Comparison of ENCODE assay signal across 8 cellular contexts in genomic region chr12:68746572-68747180, GRCh38. TPM values are rescaled to one million over a fixed set of nuclear protein-coding genes. Genes with fewer than 3 reads are reported as not detected.
A peak's percentile ranks its signal among the peaks of the same experiment; 100 is the strongest.
DNase-seq lines count a peak whose midpoint lies in the region; ATAC-seq, FAIRE-seq and TF ChIP-seq lines count a peak whose summit lies in the region.

No MANE protein-coding gene starts in this region.

- peaks cover 1 to 18% (median 3%) of the 10 kb centered on the region in 5 donors for H3K36me3 Mint-ChIP-seq in naive thymus-derived CD4-positive, alpha-beta T cell

- peak; percentile 11 for FAIRE-seq in GM19239 (lab: Jason Lieb, UNC)

- DNase-seq in GM19239 (ENCODE audit: insufficient read length, low spot score) (peak; percentile 20), NT2/D1 (ENCODE audit: low read depth, low spot score) (peak; percentile 18), fibroblast of the aortic adventitia (ENCODE audit: low read depth) (peak; percentile 66), testis (peak; percentile 67)
- DNase-seq in activated T-helper 1 cell treated with anti-CD3 and anti-CD28 coated beads, Interleukin-2, amount 50 U/mL, for 16 hours (ENCODE audit: low read depth in 1 of 2, low spot score in 1 of 2) = peak; percentile 4
- DNase-seq in naive thymus-derived CD4-positive, alpha-beta T cell = peak in 8 of 9 donors; percentile 4 to 49 (median 12)

- H3K27ac ChIP-seq in BLaER1 treated with 17β-estradiol and CSF1 and Interleukin-3, amounts not matched to agents 10 nM and 100 nM = peak overlapping the region; percentile 60 to 91 (median 85)
- peak overlapping the region; percentile 79 for H3K27ac ChIP-seq in naive thymus-derived CD4-positive, alpha-beta T cell (ENCODE audit: low read depth, low read length)
- peak overlapping the region; percentile 28 to 80 for H3K27ac ChIP-seq in testis

- H3K36me3 ChIP-seq in BLaER1 treated with 17β-estradiol and CSF1 and Interleukin-3, amounts not matched to agents 10 nM and 100 nM = peaks cover 13 to 46% (median 20%) of the 10 kb centered on the region in 11 experiments
- H3K36me3 ChIP-seq in NT2/D1 (ENCODE audit: insufficient read depth, insufficient read length, low read length) (peaks cover 59% of the 10 kb centered on the region), testis (ENCODE audit: low read depth, missing control alignments) (no peaks in the 10 kb centered on the region)
- no peaks in the 10 kb centered on the region for H3K36me3 ChIP-seq in naive thymus-derived CD4-positive, alpha-beta T cell (ENCODE audit: control insufficient read depth in 2 of 3, insufficient read depth in 3 of 3, low read length in 3 of 3)

- H4K20me1 ChIP-seq in BLaER1 treated with 17β-estradiol and CSF1 and Interleukin-3, amounts not matched to agents 10 nM and 100 nM = peaks cover 0 to 11% (median 0%) of the 10 kb centered on the region in 11 experiments; a peak in 5 of 22 replicates

- H3K9me3 ChIP-seq in BLaER1 treated with 17β-estradiol and CSF1 and Interleukin-3, amounts not matched to agents 10 nM and 100 nM (replicated peaks in 1 of 11) = no peaks in the 10 kb centered on the region
- H3K9me3 ChIP-seq in NT2/D1 (ENCODE audit: insufficient read depth, low read length) (no peaks in the 10 kb centered on the region), testis (no peaks in the 10 kb centered on the region)
- no peaks in the 10 kb centered on the region for H3K9me3 ChIP-seq in naive thymus-derived CD4-positive, alpha-beta T cell (ENCODE audit: control insufficient read depth in 2 of 3, low read length in 3 of 3)

- no peak for TF ChIP-seq CTCF in fibroblast of the aortic adventitia (IDR thresholded peaks at IDR 0.05; ENCODE audit: insufficient read depth, low read length)
- TF ChIP-seq CTCF in testis (IDR thresholded peaks at IDR 0.05) = no peak

- H3K27me3 Mint-ChIP-seq in naive thymus-derived CD4-positive, alpha-beta T cell = no peaks in the 10 kb centered on the region

- CTCF ChIA-PET in naive thymus-derived CD4-positive, alpha-beta T cell (lab: Charles Lee) = interaction anchor here (0.5 to 2.6 kb wide), 6 partner anchors 24 to 1181 kb away, joined by 3 to 10 read pairs (median 3); partner anchors contain the start of gene MDM2

- intact Hi-C loops in naive thymus-derived CD4-positive, alpha-beta T cell (cut with micrococcal nuclease) = loop anchor here (1.0 to 10.0 kb wide), 12 partner anchors 46 to 1496 kb away; partner anchors contain the start of genes MDM1 (in 2 of the 2), NUP107 (in 2 of the 2), CAND1 (in 1 of the 2) and CNOT2 (in 1 of the 2)
- intact Hi-C loops in testis (cut with DNase I; ENCODE audit: low total_unique reads) = no loop called here

- no peak for TF ChIP-seq POLR2A in testis (IDR thresholded peaks at IDR 0.05)

- no peaks in the 10 kb centered on the region for H3K27me3 ChIP-seq in BLaER1 treated with 17β-estradiol and CSF1 and Interleukin-3, amounts not matched to agents 10 nM and 100 nM
- H3K27me3 ChIP-seq in NT2/D1 (ENCODE audit: insufficient read depth, insufficient read length) (no peaks in the 10 kb centered on the region), testis (no peaks in the 10 kb centered on the region)
- no peaks in the 10 kb centered on the region for H3K27me3 ChIP-seq in naive thymus-derived CD4-positive, alpha-beta T cell (ENCODE audit: control insufficient read depth in 2 of 2, insufficient read depth in 2 of 2, low read length in 2 of 2)

- POLR2A ChIA-PET in naive thymus-derived CD4-positive, alpha-beta T cell (lab: Charles Lee) = interaction anchor here (0.6 to 4.1 kb wide), 14 partner anchors 10 to 413 kb away, joined by 3 to 55 read pairs (median 4); partner anchors contain the start of genes MDM2, NUP107 and RAP1B

- no peaks in the 10 kb centered on the region for H3K9me3 Mint-ChIP-seq in naive thymus-derived CD4-positive, alpha-beta T cell

- 3 to 4% methylated on average over 15 of the region's 15 CpGs for WGBS in testis, 2 donors

- ATAC-seq in HG03354 (IDR thresholded peaks at IDR 0.05; ENCODE audit: poor library complexity, severe bottlenecking, unreplicated experiment) = peak; percentile 40
- ATAC-seq in naive thymus-derived CD4-positive, alpha-beta T cell = peak; percentile 15

- peaks cover 28 to 64% (median 54%) of the 10 kb centered on the region in 7 donors for H3K4me1 Mint-ChIP-seq in naive thymus-derived CD4-positive, alpha-beta T cell

- peaks cover 56 to 67% (median 62%) of the 10 kb centered on the region in 10 experiments for H3K4me1 ChIP-seq in BLaER1 treated with 17β-estradiol and CSF1 and Interleukin-3, amounts not matched to agents 10 nM and 100 nM
- peaks cover 4% of the 10 kb centered on the region for H3K4me1 ChIP-seq in NT2/D1 (ENCODE audit: insufficient read depth, insufficient read length)
- peaks cover 7 to 16% of the 10 kb centered on the region in 2 donors for H3K4me1 ChIP-seq in naive thymus-derived CD4-positive, alpha-beta T cell (ENCODE audit: control insufficient read depth in 2 of 2, insufficient read depth in 2 of 2, low read length in 2 of 2)
- H3K4me1 ChIP-seq in testis = no peaks in the 10 kb centered on the region

- peak overlapping the region; percentile 70 to 95 (median 84) for H3K4me3 ChIP-seq in BLaER1 treated with 17β-estradiol and CSF1 and Interleukin-3, amounts not matched to agents 10 nM and 100 nM
- H3K4me3 ChIP-seq in NT2/D1 (ENCODE audit: insufficient read length, low read depth) (peak overlapping the region; percentile 85), fibroblast of the aortic adventitia (ENCODE audit: low read depth, low read length) (peak overlapping the region; percentile 90), testis (peak overlapping the region; percentile 65 to 75)
- peak overlapping the region; percentile 98 for H3K4me3 ChIP-seq in naive thymus-derived CD4-positive, alpha-beta T cell (ENCODE audit: low read length)

- peak overlapping the region; percentile 82 to 92 (median 88) for H3K9ac ChIP-seq in BLaER1 treated with 17β-estradiol and CSF1 and Interleukin-3, amounts not matched to agents 10 nM and 100 nM
- H3K9ac ChIP-seq in NT2/D1 (ENCODE audit: insufficient read length, low read depth) = peak overlapping the region; percentile 90

- peak overlapping the region; percentile 92 to 97 (median 96) for H3K27ac Mint-ChIP-seq in naive thymus-derived CD4-positive, alpha-beta T cell

- H3K4me2 ChIP-seq in BLaER1 treated with 17β-estradiol and CSF1 and Interleukin-3, amounts not matched to agents 10 nM and 100 nM = peak overlapping the region; percentile 81 to 95 (median 87)

- peak overlapping the region; percentile 91 to 99 (median 96) for H3K4me3 Mint-ChIP-seq in naive thymus-derived CD4-positive, alpha-beta T cell

RNA-seq across cellular contexts. Expression of gene SLC35E3, which starts 0.7 kb away (rescaled TPM):
- 2.4 and 7.0 TPM in 2 replicates for total RNA-seq in fibroblast of the aortic adventitia (ENCODE audit: low replicate concordance)
- total RNA-seq in naive thymus-derived CD4-positive, alpha-beta T cell = 10 to 100 TPM in 1 of 5 experiments, 1 to 10 TPM in 4; 9.0 to 12.1 (median 9.2) TPM
- 10 to 100 TPM in 1 of 2 donors, 1 to 10 TPM in 1; 4.8 to 11.5 TPM for polyA plus RNA-seq in naive thymus-derived CD4-positive, alpha-beta T cell
- 1 to 10 TPM; 5.2 to 7.1 TPM for total RNA-seq in testis
- 9.3 TPM for polyA plus RNA-seq in testis (ENCODE audit: insufficient read depth, low read depth, low replicate concordance)

RNA-seq across cellular contexts. Expression of gene NUP107, which starts 59.9 kb away (rescaled TPM):
- total RNA-seq in fibroblast of the aortic adventitia (ENCODE audit: low replicate concordance) = 51.8 and 83.7 TPM in 2 replicates
- 10 to 100 TPM; 45.2 to 80.9 (median 69.0) TPM for total RNA-seq in naive thymus-derived CD4-positive, alpha-beta T cell
- polyA plus RNA-seq in naive thymus-derived CD4-positive, alpha-beta T cell = 10 to 100 TPM; 25.5 to 48.9 TPM
- 10 to 100 TPM; 63.4 to 76.1 TPM for total RNA-seq in testis
- polyA plus RNA-seq in testis (ENCODE audit: insufficient read depth, low read depth, low replicate concordance) = 40.3 TPM

Comparison
In these comparisons a context has a peak if more than half of its experiments do, and no peak if none do; other contexts are left out.
1. Peak in every context shown above with its lines: DNase-seq, ATAC-seq, H3K4me3 ChIP-seq and H3K27ac ChIP-seq.
2. DNase-seq: peak in every context shown above with its lines; median percentile 67 in testis; 66 in fibroblast of the aortic adventitia; 20 in GM19239; 18 in NT2/D1; 12 in naive thymus-derived CD4-positive, alpha-beta T cell; 4 in activated T-helper 1 cell treated with anti-CD3 and anti-CD28 coated beads, Interleukin-2, amount 50 U/mL, for 16 hours.